In genomic region chr2:206875701-206876100, GRCh38 we compare ENCODE assay signal across 8 cellular contexts.
"Had no signal": no experiment of that assay in that cellular context is flagged by ENCODE, and none has a peak within 500 bp of the region (broad histone marks: within the 10 kb centered on the region; RNA-seq: fewer than 3 reads in every experiment).

No MANE protein-coding gene starts in this region.

- DNase-seq: GM23248, GOT3, H9, HCEC 1CT, IMR-90 had no signal

- H3K4me3 ChIP-seq: GM23248, K562 had no signal

- H3K4me3 Mint-ChIP-seq: H9 had no signal

- FAIRE-seq: H54, HTR-8/SVneo, K562 had no signal

- H3K9ac ChIP-seq: GM23248 had no signal

- H2AFZ ChIP-seq: GM23248 had no signal

- H3K9me3 Mint-ChIP-seq: H9 had no signal

- H3K27ac Mint-ChIP-seq: H9 had no signal

- H3K27ac ChIP-seq: GM23248 had no signal
